In genomic region chr3:104952587-104952986, GRCh38 we compare ENCODE assay signal across 13 cellular contexts.
DNase-seq lines count a peak whose midpoint lies in the region; ATAC-seq, FAIRE-seq and TF ChIP-seq lines count a peak whose summit lies in the region.
"Had no signal": no experiment of that assay in that cellular context is flagged by ENCODE, and none has a peak within 500 bp of the region (broad histone marks: within the 10 kb centered on the region; RNA-seq: fewer than 3 reads in every experiment).

No MANE protein-coding gene starts in this region.

- no peak for FAIRE-seq in GM19239 (lab: Jason Lieb, UNC)
- FAIRE-seq: K562 had no signal

- H3K4me3 ChIP-seq in body of pancreas (no peak overlapping the region), kidney epithelial cell (ENCODE audit: low read depth, low read length) (no peak overlapping the region)
- H3K4me3 ChIP-seq: K562, smooth muscle cell had no signal

- no peaks in the 10 kb centered on the region for H3K4me1 ChIP-seq in body of pancreas

- H3K9me3 ChIP-seq in body of pancreas = no peaks in the 10 kb centered on the region

- H3K27me3 ChIP-seq in body of pancreas (no peaks in the 10 kb centered on the region), kidney epithelial cell (ENCODE audit: control insufficient read depth, insufficient read depth, low read length) (no peaks in the 10 kb centered on the region)

- peak; percentile 50 for ATAC-seq in body of pancreas
- no peak for ATAC-seq in HG03571 (IDR thresholded peaks at IDR 0.05; ENCODE audit: unreplicated experiment)
- no peak for ATAC-seq in GM18861 (IDR thresholded peaks at IDR 0.05; ENCODE audit: unreplicated experiment)
- ATAC-seq in GM18505 (IDR thresholded peaks at IDR 0.05; ENCODE audit: unreplicated experiment) = no peak
- ATAC-seq: activated T-cell treated with anti-CD3 and anti-CD28 coated beads, Interleukin-2, amount 50 U/mL, for 72 hours; K562 had no signal

- H3K36me3 ChIP-seq in body of pancreas (replicated peaks in 1 of 2; ENCODE audit: insufficient read depth in 1 of 2, low read depth in 2 of 2) (no peaks in the 10 kb centered on the region), kidney epithelial cell (ENCODE audit: control insufficient read depth, insufficient read depth, low read length) (no peaks in the 10 kb centered on the region)

- DNase-seq in HS-5 (ENCODE audit: low read depth) (peak; percentile 35), body of pancreas (peak in 1 of 4 donors; percentile 14), kidney epithelial cell (ENCODE audit: low read depth) (peak; percentile 48), GM19239 (ENCODE audit: insufficient read length, low spot score) (no peak)
- DNase-seq: 8988T; activated T-cell treated with anti-CD3 and anti-CD28 coated beads, Interleukin-2, amount 50 U/mL, for 72 hours; head of caudate nucleus had no signal

- intact Hi-C loops in body of pancreas (cut with DNase I) = no loop called here

- H3K27ac ChIP-seq in 22Rv1 = peak overlapping the region; percentile 20
- no peak overlapping the region for H3K27ac ChIP-seq in body of pancreas

- TF ChIP-seq CTCF in 22Rv1 (IDR thresholded peaks at IDR 0.05) (no peak), body of pancreas (IDR thresholded peaks at IDR 0.05) (no peak), kidney epithelial cell (IDR thresholded peaks at IDR 0.05; ENCODE audit: insufficient read depth, low read length, poor library complexity, severe bottlenecking) (no peak)

- 50 to 61% methylated on average over 2 of the region's 2 CpGs for WGBS in body of pancreas, 2 donors

- TF ChIP-seq POLR2A in body of pancreas (IDR thresholded peaks at IDR 0.05) (no peak), GM18505 (IDR thresholded peaks at IDR 0.05; ENCODE audit: borderline replicate concordance, extremely low read depth, insufficient read depth, insufficient read length) (no peak)
